2 cellular contexts compared by ENCODE assay signal in the genomic region with DNA sequence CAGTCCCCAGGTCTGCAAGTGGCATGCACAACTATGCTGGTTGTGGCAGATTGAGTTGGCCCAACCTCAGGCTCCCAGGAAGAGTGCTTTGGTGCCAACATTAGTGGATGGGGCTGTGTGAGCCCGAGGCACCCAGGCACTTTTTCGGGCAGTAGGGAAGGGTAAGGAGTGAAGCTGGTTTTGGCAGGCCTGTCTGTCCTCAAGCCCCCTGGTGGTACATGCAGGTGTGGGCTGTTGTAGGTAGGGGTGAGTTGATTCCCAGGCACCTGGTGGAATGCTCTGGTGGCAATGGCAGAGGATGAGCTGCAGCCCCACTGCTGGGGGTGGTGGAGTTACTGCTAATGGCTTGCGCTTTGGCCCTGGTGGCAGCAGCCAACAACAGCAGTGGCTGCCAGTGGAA.
TF ChIP-seq lines count a peak whose summit lies in the region.

No MANE protein-coding gene starts in this region.

TF ChIP-seq in IMR-90, 13 proteins besides CTCF, POLR2A, EP300 and RAD21:
- TF ChIP-seq FOS (IDR thresholded peaks at IDR 0.05; ENCODE audit: low read depth, low read length): no peak
- TF ChIP-seq, protein P1, sequence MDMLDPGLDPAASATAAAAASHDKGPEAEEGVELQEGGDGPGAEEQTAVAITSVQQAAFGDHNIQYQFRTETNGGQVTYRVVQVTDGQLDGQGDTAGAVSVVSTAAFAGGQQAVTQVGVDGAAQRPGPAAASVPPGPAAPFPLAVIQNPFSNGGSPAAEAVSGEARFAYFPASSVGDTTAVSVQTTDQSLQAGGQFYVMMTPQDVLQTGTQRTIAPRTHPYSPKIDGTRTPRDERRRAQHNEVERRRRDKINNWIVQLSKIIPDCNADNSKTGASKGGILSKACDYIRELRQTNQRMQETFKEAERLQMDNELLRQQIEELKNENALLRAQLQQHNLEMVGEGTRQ (IDR thresholded peaks at IDR 0.05; ENCODE audit: low read depth, low read length): no peak
- no peak for TF ChIP-seq MAFK (IDR thresholded peaks at IDR 0.05; ENCODE audit: low read depth, low read length)
- TF ChIP-seq BHLHE40 (IDR thresholded peaks at IDR 0.05; ENCODE audit: low read depth, low read length): no peak
- TF ChIP-seq CEBPB (IDR thresholded peaks at IDR 0.05; ENCODE audit: low read depth, low read length): no peak
- TF ChIP-seq NFE2L2 (IDR thresholded peaks at IDR 0.05; ENCODE audit: low read depth, low read length): no peak
- no peak for TF ChIP-seq MXI1 (IDR thresholded peaks at IDR 0.05; ENCODE audit: borderline replicate concordance, low read depth, low read length)
- no peak for TF ChIP-seq MAZ (IDR thresholded peaks at IDR 0.05; ENCODE audit: borderline replicate concordance, low read depth, low read length)
- no peak for TF ChIP-seq CHD1 (IDR thresholded peaks at IDR 0.05; ENCODE audit: low read depth, low read length)
- TF ChIP-seq SMC3 (IDR thresholded peaks at IDR 0.05; ENCODE audit: low read depth, low read length): no peak
- no peak for TF ChIP-seq RCOR1 (IDR thresholded peaks at IDR 0.05; ENCODE audit: insufficient replicate concordance, low read length)
- no peak for TF ChIP-seq RFX5 (IDR thresholded peaks at IDR 0.05; ENCODE audit: low read depth, low read length)
- TF ChIP-seq ELK1 (IDR thresholded peaks at IDR 0.05; ENCODE audit: borderline replicate concordance, low read depth, low read length): no peak

TF ChIP-seq in H1, 55 proteins besides CTCF, POLR2A, EP300 and RAD21:
- TF ChIP-seq EZH2 (IDR thresholded peaks at IDR 0.05; ENCODE audit: low read depth, low read length, severe bottlenecking) (no peak), JUN (IDR thresholded peaks at IDR 0.05; ENCODE audit: low read depth, low read length) (no peak), E2F6 (IDR thresholded peaks at IDR 0.05) (no peak), CHD2 (IDR thresholded peaks at IDR 0.05; ENCODE audit: low read length) (no peak), CBX8 (IDR thresholded peaks at IDR 0.05; ENCODE audit: borderline replicate concordance, low read depth, low read length) (no peak)
TF ChIP-seq in H1: peak in this region for 0.
